ENCODE assay signal across 8 cellular contexts in genomic region chr16:30924086-30924714, GRCh38. TPM values are rescaled to one million over a fixed set of nuclear protein-coding genes. Genes with fewer than 3 reads are reported as not detected.
DNase-seq lines count a peak whose midpoint lies in the region; ATAC-seq and TF ChIP-seq lines count a peak whose summit lies in the region.

No MANE protein-coding gene starts in this region.

- no peak overlapping the region for H2BK5ac ChIP-seq in IMR-90 (ENCODE audit: low read depth, low read length, poor library complexity, severe bottlenecking)
- H2BK5ac ChIP-seq in mesendoderm (ENCODE audit: low read length), result peak overlapping the region; percentile 23

- H2AFZ ChIP-seq in IMR-90 (replicated peaks; ENCODE audit: low read length, poor library complexity), result peak overlapping the region; percentile 83

- TF ChIP-seq CTCF in BJ (IDR thresholded peaks at IDR 0.05; ENCODE audit: insufficient read depth, low read depth, low read length) (no peak), IMR-90 (conservative IDR thresholded peaks at IDR 0.05; ENCODE audit: low read depth, low read length) (no peak), brain microvascular endothelial cell (IDR thresholded peaks at IDR 0.05; ENCODE audit: low read depth, low read length, missing control alignments) (no peak)

- peaks cover 4 to 48% of the 10 kb centered on the region in 2 experiments; a peak in 2 of 4 replicates for H3K79me1 ChIP-seq in IMR-90 (ENCODE audit: low read depth in 1 of 2, low read length in 2 of 2)
- peaks cover 10% of the 10 kb centered on the region for H3K79me1 ChIP-seq in mesendoderm (ENCODE audit: low read length)

- H3K14ac ChIP-seq in IMR-90 (replicated peaks; ENCODE audit: low read depth, low read length), result peak overlapping the region; percentile 50; the same call in 1 of the 2 replicates

- CTCF ChIA-PET in BJ (lab: Yijun Ruan, JAX), result interaction anchor here (1.0 to 1.8 kb wide), 4 partner anchors 11 to 79 kb away, joined by 3 to 16 read pairs (median 6); no protein-coding TSS in a partner anchor
- CTCF ChIA-PET in IMR-90 (lab: Yijun Ruan, JAX), result interaction anchor here (1.1 to 1.5 kb wide), 2 partner anchors 18 kb away, joined by 4 read pairs; no protein-coding TSS in a partner anchor

- H3K9me1 ChIP-seq in IMR-90 (ENCODE audit: insufficient read depth, low read length), result no peaks in the 10 kb centered on the region

- H3K27ac ChIP-seq in IMR-90 (ENCODE audit: insufficient read depth, low read length) (peak overlapping the region; percentile 21; the same call in 1 of the 2 replicates), brain microvascular endothelial cell (no peak overlapping the region), mesendoderm (ENCODE audit: low read depth, low read length) (peak overlapping the region; percentile 87)

- H3K4me2 ChIP-seq in IMR-90 (ENCODE audit: low read depth, low read length), result peak overlapping the region; percentile 83
- H3K4me2 ChIP-seq in mesendoderm (ENCODE audit: low read length), result peak overlapping the region; percentile 25

- 0% methylated on average over 7 of the region's 50 CpGs; no CpG with 5 or more reads in 1 of the 2 experiments for WGBS in IMR-90 (ENCODE audit: extremely low coverage in 2 of 2, insufficient read length in 1 of 2), 2 experiments
- no CpG with 5 or more reads among the region's 50 CpGs for WGBS in mesendoderm (ENCODE audit: extremely low coverage, insufficient coverage, low lambda C conversion rate)

- BruUV-seq in IMR-90 (replicated peaks; lab: Mats Ljungman, UMichigan), result no TSS peak

- peaks cover 12% of the 10 kb centered on the region for H3K79me2 ChIP-seq in mesendoderm (ENCODE audit: control insufficient read depth, insufficient read depth, low read length)

- H4K91ac ChIP-seq in IMR-90 (ENCODE audit: insufficient read depth, low read depth, low read length), result peak overlapping the region; percentile 29; the same call in 1 of the 2 replicates

- peaks cover 2% of the 10 kb centered on the region; the same call in 1 of the 2 replicates for H3K4me1 ChIP-seq in IMR-90 (ENCODE audit: control insufficient read depth, insufficient read depth, low read length)
- no peaks in the 10 kb centered on the region for H3K4me1 ChIP-seq in mesendoderm (ENCODE audit: control insufficient read depth, low read depth, low read length)

- H2BK120ac ChIP-seq in IMR-90 (ENCODE audit: low read depth, low read length) (no peak overlapping the region), mesendoderm (ENCODE audit: low read depth, low read length) (peak overlapping the region; percentile 66)

- H4K8ac ChIP-seq in IMR-90 (ENCODE audit: low read depth in 2 of 2, low read length in 2 of 2), result peak overlapping the region in 1 of 2 experiments; percentile 39; a peak in 1 of 4 replicates
- H4K8ac ChIP-seq in mesendoderm (ENCODE audit: low read depth, low read length), result peak overlapping the region; percentile 88

- POLR2A ChIA-PET in BJ (lab: Charles Lee) (interaction anchor here (0.5 kb wide), 1 partner anchor 19 kb away, joined by 7 read pairs; no protein-coding TSS in a partner anchor), IMR-90 (lab: Charles Lee; ENCODE audit: unreplicated experiment) (interaction anchor here (0.6 to 1.0 kb wide), 2 partner anchors 22 to 50 kb away, joined by 3 to 4 read pairs; no protein-coding TSS in a partner anchor)

- TF ChIP-seq POLR2A in IMR-90 (IDR thresholded peaks at IDR 0.05; ENCODE audit: low read depth, low read length), result no peak

- no peak overlapping the region for H4K5ac ChIP-seq in IMR-90 (ENCODE audit: low read depth, low read length)
- H4K5ac ChIP-seq in mesendoderm (ENCODE audit: low read length), result no peak overlapping the region

- H3K56ac ChIP-seq in IMR-90 (ENCODE audit: extremely low read depth, insufficient read depth, low read length), result no peak overlapping the region
- peak overlapping the region; percentile 91 for H3K56ac ChIP-seq in mesendoderm (ENCODE audit: low read length)

- H3K36me3 ChIP-seq in BJ (ENCODE audit: control insufficient read depth, insufficient read depth, low read length), result peaks cover 14% of the 10 kb centered on the region
- peaks cover 16% of the 10 kb centered on the region; the same call in 1 of the 2 replicates for H3K36me3 ChIP-seq in IMR-90 (ENCODE audit: control insufficient read depth, insufficient read depth, low read length)
- H3K36me3 ChIP-seq in brain microvascular endothelial cell (replicated peaks), result peaks cover 5% of the 10 kb centered on the region
- peaks cover 11% of the 10 kb centered on the region for H3K36me3 ChIP-seq in mesendoderm (ENCODE audit: control insufficient read depth, insufficient read depth, low read length)

- H3K4ac ChIP-seq in IMR-90 (ENCODE audit: low read depth, low read length), result peak overlapping the region; percentile 13; the same call in 1 of the 2 replicates
- H3K4ac ChIP-seq in mesendoderm (ENCODE audit: low read depth, low read length), result peak overlapping the region; percentile 96

- no peak for TF ChIP-seq RAD21 in IMR-90 (IDR thresholded peaks at IDR 0.05; ENCODE audit: low read length)

- H3K23ac ChIP-seq in IMR-90 (ENCODE audit: low read depth, low read length) (no peak overlapping the region), mesendoderm (ENCODE audit: low read length) (peak overlapping the region; percentile 48)

- H3K27me3 ChIP-seq in BJ (ENCODE audit: control insufficient read depth, insufficient read depth, low read length) (no peaks in the 10 kb centered on the region), IMR-90 (ENCODE audit: control insufficient read depth, insufficient read depth, low read length) (no peaks in the 10 kb centered on the region), brain microvascular endothelial cell (replicated peaks) (no peaks in the 10 kb centered on the region), mesendoderm (ENCODE audit: insufficient read depth, low read length, poor library complexity) (no peaks in the 10 kb centered on the region)

- H3K9ac ChIP-seq in IMR-90 (ENCODE audit: low read depth, low read length) (peak overlapping the region; percentile 69), mesendoderm (ENCODE audit: low read length) (peak overlapping the region; percentile 85)

- H2AK9ac ChIP-seq in IMR-90 (replicated peaks; ENCODE audit: low read depth, low read length, poor library complexity), result peak overlapping the region; percentile 98

- no peak for ATAC-seq in IMR-90 (ENCODE audit: low read depth)
- no peak for ATAC-seq in HG03039 (IDR thresholded peaks at IDR 0.05; ENCODE audit: unreplicated experiment)
- ATAC-seq in GM19455 (IDR thresholded peaks at IDR 0.05; ENCODE audit: unreplicated experiment), result no peak

- no peak overlapping the region for H2BK20ac ChIP-seq in IMR-90 (ENCODE audit: low read depth, low read length)

- DNase-seq in BJ (ENCODE audit: low read depth) (no peak), IMR-90 (no peak), brain microvascular endothelial cell (no peak), mesendoderm (peak; percentile 63), HuH-7 (ENCODE audit: low spot score) (no peak), cerebellar nuclear complex (lab: John Stamatoyannopoulos, UW) (no peak)

- H3K4me3 ChIP-seq in BJ (ENCODE audit: low read depth, low read length) (peak overlapping the region; percentile 79), IMR-90 (ENCODE audit: insufficient read depth, low read depth, low read length) (peak overlapping the region; percentile 53), brain microvascular endothelial cell (ENCODE audit: low read depth, low read length) (peak overlapping the region; percentile 72), mesendoderm (ENCODE audit: low read length) (peak overlapping the region; percentile 67)

- H3K9me3 ChIP-seq in IMR-90 (ENCODE audit: control insufficient read depth, insufficient read depth, low read length), result no peaks in the 10 kb centered on the region

- in situ Hi-C loops in IMR-90 (cut with MboI; ENCODE audit: low sequenced_read_pairs) (no loop called here), brain microvascular endothelial cell (cut with HindIII; ENCODE audit: low pct_ligation_motif_present, low sequenced_read_pairs) (no loop called here)

- H4K20me1 ChIP-seq in IMR-90 (ENCODE audit: insufficient read depth, low read length), result peaks cover 4% of the 10 kb centered on the region; the same call in 1 of the 2 replicates

- intact Hi-C loops in IMR-90 (cut with micrococcal nuclease), result loop anchor here (5.0 kb wide), 2 partner anchors 162 to 227 kb away; partner anchors contain the start of genes CFAP119, RNF40 and SRCAP

- H3K18ac ChIP-seq in IMR-90 (ENCODE audit: low read depth, low read length), result no peak overlapping the region
- peak overlapping the region; percentile 93 for H3K18ac ChIP-seq in mesendoderm (ENCODE audit: low read length)

- H2BK15ac ChIP-seq in IMR-90 (ENCODE audit: low read depth, low read length) (no peak overlapping the region), mesendoderm (replicated peaks; ENCODE audit: low read depth) (no peak overlapping the region)

- H2AK5ac ChIP-seq in IMR-90 (ENCODE audit: low read depth, low read length), result peak overlapping the region; percentile 9; the same call in 1 of the 2 replicates
- H2AK5ac ChIP-seq in mesendoderm (ENCODE audit: low read length), result no peak overlapping the region

- dilution Hi-C loops in IMR-90 (cut with HindIII; ENCODE audit: low sequenced_read_pairs, unreplicated experiment), result no loop called here

RNA-seq across cellular contexts. Expression of gene FBXL19, which starts 0.8 kb away (rescaled TPM):
- 5.9 and 7.6 TPM in 2 replicates for polyA plus RNA-seq in BJ (2011; rRNA removed)
- 5.5 and 7.6 TPM in 2 replicates for polyA minus RNA-seq in BJ (2011; rRNA and poly(A)+ RNA removed)
- total RNA-seq in IMR-90 (2012; rRNA removed), result 5.0 and 5.8 TPM in 2 replicates
- 13.8 and 19.6 TPM in 2 replicates for polyA plus RNA-seq in IMR-90 (2012; rRNA removed)
- polyA plus RNA-seq in IMR-90 (2012; cell fraction: cytosol; rRNA removed), result 14.1 and 16.6 TPM in 2 replicates
- 29.8 and 57.4 TPM in 2 replicates for polyA plus RNA-seq in IMR-90 (2012; cell fraction: nucleus; rRNA removed; ENCODE audit: low replicate concordance)
- polyA plus RNA-seq in mesendoderm (2013, experiment 1 of 2), result 46.9 TPM
- 47.5 TPM for polyA plus RNA-seq in mesendoderm (2013, experiment 2 of 2)

RNA-seq across cellular contexts. Expression of gene ORAI3, which starts 24.7 kb away (rescaled TPM):
- polyA plus RNA-seq in BJ (2011; rRNA removed), result 25.6 and 37.1 TPM in 2 replicates
- polyA minus RNA-seq in BJ (2011; rRNA and poly(A)+ RNA removed), result 22.4 and 25.4 TPM in 2 replicates
- 6.8 and 6.9 TPM in 2 replicates for total RNA-seq in IMR-90 (2012; rRNA removed)
- 16.9 TPM in 2 replicates for polyA plus RNA-seq in IMR-90 (2012; rRNA removed)
- polyA plus RNA-seq in IMR-90 (2012; cell fraction: cytosol; rRNA removed), result 16.1 and 29.4 TPM in 2 replicates
- polyA plus RNA-seq in IMR-90 (2012; cell fraction: nucleus; rRNA removed; ENCODE audit: low replicate concordance), result 12.4 and 15.2 TPM in 2 replicates
- polyA plus RNA-seq in mesendoderm (2013, experiment 1 of 2), result 3.6 TPM
- 3.5 TPM for polyA plus RNA-seq in mesendoderm (2013, experiment 2 of 2)

RNA-seq across cellular contexts. Expression of gene CTF1, which starts 27.8 kb away (rescaled TPM):
- polyA plus RNA-seq in BJ (2011; rRNA removed) (14.9 and 22.2 TPM in 2 replicates), IMR-90 (2012; rRNA removed) (12.9 and 13.8 TPM in 2 replicates)
- 6.6 and 8.8 TPM in 2 replicates for polyA minus RNA-seq in BJ (2011; rRNA and poly(A)+ RNA removed)
- total RNA-seq in IMR-90 (2012; rRNA removed), result 0.18 and 0.56 TPM in 2 replicates
- 12.9 and 21.8 TPM in 2 replicates for polyA plus RNA-seq in IMR-90 (2012; cell fraction: cytosol; rRNA removed)
- 10.8 and 14.0 TPM in 2 replicates for polyA plus RNA-seq in IMR-90 (2012; cell fraction: nucleus; rRNA removed; ENCODE audit: low replicate concordance)
- 1.7 TPM for polyA plus RNA-seq in mesendoderm (2013, experiment 1 of 2)
- 1.6 TPM for polyA plus RNA-seq in mesendoderm (2013, experiment 2 of 2)

RNA-seq across cellular contexts. Expression of gene BCL7C, which starts 30.3 kb away (rescaled TPM):
- polyA plus RNA-seq in BJ (2011; rRNA removed) (27.4 and 27.8 TPM in 2 replicates), IMR-90 (2012; rRNA removed) (34.9 and 54.4 TPM in 2 replicates)
- polyA minus RNA-seq in BJ (2011; rRNA and poly(A)+ RNA removed), result 6.5 and 9.4 TPM in 2 replicates
- total RNA-seq in IMR-90 (2012; rRNA removed), result 32.3 and 38.6 TPM in 2 replicates
- 31.1 and 41.3 TPM in 2 replicates for polyA plus RNA-seq in IMR-90 (2012; cell fraction: cytosol; rRNA removed)
- polyA plus RNA-seq in IMR-90 (2012; cell fraction: nucleus; rRNA removed; ENCODE audit: low replicate concordance), result 14.9 and 16.0 TPM in 2 replicates
- 24.5 TPM for polyA plus RNA-seq in mesendoderm (2013, experiment 1 of 2)
- polyA plus RNA-seq in mesendoderm (2013, experiment 2 of 2), result 23.1 TPM

RNA-seq across cellular contexts. Expression of gene SETD1A, which starts 33.4 kb away (rescaled TPM):
- polyA plus RNA-seq in BJ (2011; rRNA removed) (0.96 and 1.4 TPM in 2 replicates), IMR-90 (2012; rRNA removed) (5.8 and 6.5 TPM in 2 replicates)
- 3.1 TPM in 2 replicates for polyA minus RNA-seq in BJ (2011; rRNA and poly(A)+ RNA removed)
- total RNA-seq in IMR-90 (2012; rRNA removed), result 0.54 and 0.56 TPM in 2 replicates
- 3.3 and 4.8 TPM in 2 replicates for polyA plus RNA-seq in IMR-90 (2012; cell fraction: cytosol; rRNA removed)
- polyA plus RNA-seq in IMR-90 (2012; cell fraction: nucleus; rRNA removed; ENCODE audit: low replicate concordance), result 16.4 and 29.7 TPM in 2 replicates
- polyA plus RNA-seq in mesendoderm (2013, experiment 1 of 2), result 27.7 TPM
- polyA plus RNA-seq in mesendoderm (2013, experiment 2 of 2), result 25.3 TPM
